Comparison of ENCODE assay signal across 21 cellular contexts in the genomic region with DNA sequence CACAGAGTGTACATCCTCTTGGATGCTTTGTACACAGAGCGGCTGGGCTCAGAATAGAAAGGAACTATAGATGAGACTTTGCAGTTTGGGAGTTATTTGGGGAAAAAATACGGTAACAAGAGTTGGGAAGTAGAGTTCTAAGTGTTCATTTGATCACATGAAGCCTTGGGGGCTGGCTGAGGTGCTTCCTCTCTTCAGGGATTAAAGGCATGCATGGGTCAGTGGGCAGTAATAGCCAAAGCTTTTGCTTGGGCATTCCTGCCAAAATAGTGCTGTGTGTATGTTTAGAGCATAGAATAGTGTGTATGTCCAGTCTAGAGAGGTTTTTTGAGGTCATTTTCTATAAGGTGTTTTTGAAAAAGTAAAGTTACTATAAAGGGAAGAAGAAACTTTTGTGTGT. TPM values are rescaled to one million over a fixed set of nuclear protein-coding genes. Genes with fewer than 3 reads are reported as not detected.
DNase-seq lines count a peak whose midpoint lies in the region; ATAC-seq and TF ChIP-seq lines count a peak whose summit lies in the region.
"Had no signal": no experiment of that assay in that cellular context is flagged by ENCODE, and none has a peak within 500 bp of the region (broad histone marks: within the 10 kb centered on the region; RNA-seq: fewer than 3 reads in every experiment).

No MANE protein-coding gene starts in this region.

- H3K4ac ChIP-seq in trophoblast cell (ENCODE audit: low read depth, low read length), result peak overlapping the region; percentile 46

- peak overlapping the region; percentile 33 for H3K4me3 Mint-ChIP-seq in Calu3 (ENCODE audit: low read depth, unreplicated experiment)
- H3K4me3 Mint-ChIP-seq in activated naive CD8-positive, alpha-beta T cell treated with anti-CD3 and anti-CD28 coated beads, Interleukin-2, amount 50 U/mL, for 24 hours, result no peak overlapping the region
- H3K4me3 Mint-ChIP-seq: activated CD4-positive, alpha-beta T cell treated with anti-CD3 and anti-CD28 coated beads, Interleukin-2, amount 10 ng/mL, durations not matched to agents 24 days and 14 days; CD14-positive monocyte had no signal

- H4K12ac ChIP-seq in trophoblast cell (ENCODE audit: low read depth, low read length), result no peak overlapping the region

- H3K36me3 ChIP-seq in Karpas-422 (ENCODE audit: insufficient read depth, low read length) (no peaks in the 10 kb centered on the region), trophoblast cell (ENCODE audit: control insufficient read depth in 1 of 2, insufficient read depth in 2 of 2, low read length in 2 of 2) (no peaks in the 10 kb centered on the region)
- no peaks in the 10 kb centered on the region for H3K36me3 ChIP-seq in effector memory CD4-positive, alpha-beta T cell (ENCODE audit: control insufficient read depth, insufficient read depth, low read length)
- H3K36me3 ChIP-seq: stomach, tibial nerve had no signal

- no peak overlapping the region for H3K4me3 ChIP-seq in Karpas-422 (ENCODE audit: low read length)
- H3K4me3 ChIP-seq in trophoblast cell (ENCODE audit: low read depth, low read length), result no peak overlapping the region
- H3K4me3 ChIP-seq in effector memory CD4-positive, alpha-beta T cell (ENCODE audit: insufficient read depth, low read depth, low read length, poor library complexity, severe bottlenecking), result no peak overlapping the region
- H3K4me3 ChIP-seq: GM12878, stomach, tibial nerve had no signal

- no peak for TF ChIP-seq POLR2A in GM18505 (IDR thresholded peaks at IDR 0.05; ENCODE audit: borderline replicate concordance, extremely low read depth, insufficient read depth, insufficient read length)

- CTCF ChIA-PET in Calu3 (lab: Charles Lee), result interaction anchor here (1.6 kb wide), 1 partner anchor 11 kb away, joined by 3 read pairs; no protein-coding TSS in a partner anchor

- H3K4me2 ChIP-seq in Karpas-422 (ENCODE audit: low read depth, low read length, poor library complexity, severe bottlenecking) (peak overlapping the region; percentile 17), trophoblast cell (ENCODE audit: low read length) (no peak overlapping the region)

- no peaks in the 10 kb centered on the region for H3K27me3 Mint-ChIP-seq in Calu3 (ENCODE audit: unreplicated experiment)
- H3K27me3 Mint-ChIP-seq in activated naive CD8-positive, alpha-beta T cell treated with anti-CD3 and anti-CD28 coated beads, Interleukin-2, amount 50 U/mL, for 24 hours, result no peaks in the 10 kb centered on the region
- H3K27me3 Mint-ChIP-seq: activated CD4-positive, alpha-beta T cell treated with anti-CD3 and anti-CD28 coated beads, Interleukin-2, amount 10 ng/mL, durations not matched to agents 24 days and 14 days; naive B cell had no signal

- no peak for ATAC-seq in activated naive CD8-positive, alpha-beta T cell treated with anti-CD3 and anti-CD28 coated beads, Interleukin-2, amount 50 U/mL, for 24 hours
- no peak for ATAC-seq in GM18505 (IDR thresholded peaks at IDR 0.05; ENCODE audit: unreplicated experiment)
- ATAC-seq: GM12878, SK-N-SH treated with all-trans-retinoic acid at 6 μM for 48 hours had no signal

- no peaks in the 10 kb centered on the region for H3K9me3 ChIP-seq in Karpas-422 (ENCODE audit: low read length)
- no peaks in the 10 kb centered on the region for H3K9me3 ChIP-seq in trophoblast cell (ENCODE audit: insufficient read depth, low read depth, low read length)
- no peaks in the 10 kb centered on the region for H3K9me3 ChIP-seq in effector memory CD4-positive, alpha-beta T cell (ENCODE audit: control insufficient read depth, low read length)
- H3K9me3 ChIP-seq: stomach, tibial nerve had no signal

- no peaks in the 10 kb centered on the region for H3K79me1 ChIP-seq in trophoblast cell (ENCODE audit: low read length)

- no peaks in the 10 kb centered on the region for H3K9me2 ChIP-seq in Karpas-422 (replicated peaks; ENCODE audit: insufficient read depth, low read length)

- H3K27ac ChIP-seq in Karpas-422 (ENCODE audit: low read length), result peak overlapping the region; percentile 50
- H3K27ac ChIP-seq in trophoblast cell (ENCODE audit: low read depth, low read length), result peak overlapping the region; percentile 16
- no peak overlapping the region for H3K27ac ChIP-seq in effector memory CD4-positive, alpha-beta T cell (ENCODE audit: insufficient read depth, low read length, poor library complexity, severe bottlenecking)
- H3K27ac ChIP-seq: stomach, tibial nerve, VCaP had no signal

- no TSS peak for BruUV-seq in Calu3 (replicated peaks; lab: Mats Ljungman, UMichigan)

- no peaks in the 10 kb centered on the region for H3K9me3 Mint-ChIP-seq in Calu3 (ENCODE audit: low read depth, unreplicated experiment)
- no peaks in the 10 kb centered on the region for H3K9me3 Mint-ChIP-seq in activated naive CD8-positive, alpha-beta T cell treated with anti-CD3 and anti-CD28 coated beads, Interleukin-2, amount 50 U/mL, for 24 hours
- H3K9me3 Mint-ChIP-seq: activated CD4-positive, alpha-beta T cell treated with anti-CD3 and anti-CD28 coated beads, Interleukin-2, amount 10 ng/mL, durations not matched to agents 24 days and 14 days; CD14-positive monocyte; naive B cell had no signal

- H3K9ac ChIP-seq in Karpas-422 (ENCODE audit: low read length) (no peak overlapping the region), trophoblast cell (ENCODE audit: low read length) (no peak overlapping the region)

- no peak overlapping the region for H2BK12ac ChIP-seq in trophoblast cell (ENCODE audit: low read length)

- no peak overlapping the region for H3K14ac ChIP-seq in trophoblast cell (ENCODE audit: low read length)

- intact Hi-C loops in Calu3 (cut with micrococcal nuclease; ENCODE audit: unreplicated experiment), result no loop called here

- H3K27me3 ChIP-seq in Karpas-422 (ENCODE audit: low read length) (no peaks in the 10 kb centered on the region), trophoblast cell (ENCODE audit: insufficient read depth, low read length) (no peaks in the 10 kb centered on the region)
- H3K27me3 ChIP-seq in effector memory CD4-positive, alpha-beta T cell (replicated peaks; ENCODE audit: control insufficient read depth, insufficient read depth, low read length, poor library complexity, severe bottlenecking), result no peaks in the 10 kb centered on the region
- H3K27me3 ChIP-seq: stomach, tibial nerve had no signal

- H2AK5ac ChIP-seq in trophoblast cell (ENCODE audit: low read length), result no peak overlapping the region

- peaks cover 87% of the 10 kb centered on the region for H3K4me1 ChIP-seq in Karpas-422 (ENCODE audit: low read length)
- peaks cover 4 to 14% of the 10 kb centered on the region in 2 experiments for H3K4me1 ChIP-seq in trophoblast cell (ENCODE audit: control insufficient read depth in 1 of 2, insufficient read depth in 2 of 2, low read length in 2 of 2)
- H3K4me1 ChIP-seq in effector memory CD4-positive, alpha-beta T cell (ENCODE audit: control insufficient read depth, insufficient read depth, low read length, poor library complexity, severe bottlenecking), result peaks cover 3% of the 10 kb centered on the region

- H2BK120ac ChIP-seq in trophoblast cell (ENCODE audit: insufficient read depth, low read length, poor library complexity), result no peak overlapping the region

- TF ChIP-seq CTCF in Calu3 (IDR thresholded peaks at IDR 0.05; ENCODE audit: unreplicated experiment), result no peak

- H3K79me2 ChIP-seq in Karpas-422 (ENCODE audit: low read length) (peaks cover 99% of the 10 kb centered on the region), trophoblast cell (ENCODE audit: control insufficient read depth, insufficient read depth, low read length, poor library complexity) (peaks cover 6% of the 10 kb centered on the region)

- no CpG with 5 or more reads among the region's 2 CpGs for WGBS in trophoblast cell (ENCODE audit: extremely low coverage, insufficient coverage, insufficient read length)

- H4K20me1 ChIP-seq in Karpas-422 (ENCODE audit: insufficient read depth, low read depth, low read length), result peaks cover 54% of the 10 kb centered on the region

- no peak overlapping the region for H4K91ac ChIP-seq in trophoblast cell (ENCODE audit: low read depth, low read length)

- H3K27ac Mint-ChIP-seq in Calu3 (ENCODE audit: unreplicated experiment), result peak overlapping the region; percentile 30
- H3K27ac Mint-ChIP-seq in activated naive CD8-positive, alpha-beta T cell treated with anti-CD3 and anti-CD28 coated beads, Interleukin-2, amount 50 U/mL, for 24 hours, result peak overlapping the region; percentile 12
- H3K27ac Mint-ChIP-seq: activated CD4-positive, alpha-beta T cell treated with anti-CD3 and anti-CD28 coated beads, Interleukin-2, amount 10 ng/mL, durations not matched to agents 24 days and 14 days; CD14-positive monocyte had no signal

- DNase-seq in Calu3 (no peak), Karpas-422 (no peak), trophoblast cell (no peak), mucosa of gallbladder (ENCODE audit: low spot score) (no peak)
- no peak for DNase-seq in activated naive CD8-positive, alpha-beta T cell treated with anti-CD3 and anti-CD28 coated beads, Interleukin-2, amount 50 U/mL, for 24 hours
- DNase-seq in effector memory CD4-positive, alpha-beta T cell, result no peak
- DNase-seq: activated CD4-positive, alpha-beta T cell treated with anti-CD3 and anti-CD28 coated beads, Interleukin-2, amount 10 ng/mL, durations not matched to agents 24 days and 14 days; activated naive CD4-positive, alpha-beta T cell treated with anti-CD3 and anti-CD28 coated beads, Interleukin-2, amount 50 U/mL, for 16 hours; aorta; cortex of kidney; EL; mesendoderm; naive B cell; NCI-H1694; stomach had no signal

- peaks cover 4% of the 10 kb centered on the region for H3K36me3 Mint-ChIP-seq in Calu3 (ENCODE audit: insufficient read depth, unreplicated experiment)
- H3K36me3 Mint-ChIP-seq in activated naive CD8-positive, alpha-beta T cell treated with anti-CD3 and anti-CD28 coated beads, Interleukin-2, amount 50 U/mL, for 24 hours (ENCODE audit: low read depth), result peaks cover 8% of the 10 kb centered on the region
- H3K36me3 Mint-ChIP-seq: CD14-positive monocyte had no signal

- no peak overlapping the region for H4K8ac ChIP-seq in trophoblast cell (ENCODE audit: low read depth, low read length)

- H2BK5ac ChIP-seq in trophoblast cell (ENCODE audit: low read depth, low read length, poor library complexity), result no peak overlapping the region

- H2AFZ ChIP-seq in Karpas-422 (ENCODE audit: low read length), result no peak overlapping the region
- no peak overlapping the region for H2AFZ ChIP-seq in trophoblast cell (ENCODE audit: insufficient read depth, low read length, poor library complexity)

- H3K23ac ChIP-seq in trophoblast cell (ENCODE audit: low read length), result no peak overlapping the region

- H3K4me1 Mint-ChIP-seq in Calu3 (ENCODE audit: low read depth, unreplicated experiment), result peaks cover 30% of the 10 kb centered on the region
- H3K4me1 Mint-ChIP-seq in activated naive CD8-positive, alpha-beta T cell treated with anti-CD3 and anti-CD28 coated beads, Interleukin-2, amount 50 U/mL, for 24 hours, result peaks cover 45% of the 10 kb centered on the region

- no peak overlapping the region for H3K18ac ChIP-seq in trophoblast cell (ENCODE audit: low read length)

RNA-seq across cellular contexts. Expression of a gene that starts 12.8 kb away (rescaled TPM):
- total RNA-seq in Calu3 (2022), result 145 and 169 TPM in 2 replicates
- 156 and 166 TPM in 2 replicates for total RNA-seq in Karpas-422 (2014; rRNA removed; shearing (Covaris generic); ENCODE audit: low replicate concordance)
- polyA plus RNA-seq in trophoblast cell (2013), result 24.8 and 27.3 TPM in 2 replicates
- total RNA-seq in mucosa of gallbladder, result 184 TPM
